ENCODE assay signal across 1 cellular context in the genomic region with DNA sequence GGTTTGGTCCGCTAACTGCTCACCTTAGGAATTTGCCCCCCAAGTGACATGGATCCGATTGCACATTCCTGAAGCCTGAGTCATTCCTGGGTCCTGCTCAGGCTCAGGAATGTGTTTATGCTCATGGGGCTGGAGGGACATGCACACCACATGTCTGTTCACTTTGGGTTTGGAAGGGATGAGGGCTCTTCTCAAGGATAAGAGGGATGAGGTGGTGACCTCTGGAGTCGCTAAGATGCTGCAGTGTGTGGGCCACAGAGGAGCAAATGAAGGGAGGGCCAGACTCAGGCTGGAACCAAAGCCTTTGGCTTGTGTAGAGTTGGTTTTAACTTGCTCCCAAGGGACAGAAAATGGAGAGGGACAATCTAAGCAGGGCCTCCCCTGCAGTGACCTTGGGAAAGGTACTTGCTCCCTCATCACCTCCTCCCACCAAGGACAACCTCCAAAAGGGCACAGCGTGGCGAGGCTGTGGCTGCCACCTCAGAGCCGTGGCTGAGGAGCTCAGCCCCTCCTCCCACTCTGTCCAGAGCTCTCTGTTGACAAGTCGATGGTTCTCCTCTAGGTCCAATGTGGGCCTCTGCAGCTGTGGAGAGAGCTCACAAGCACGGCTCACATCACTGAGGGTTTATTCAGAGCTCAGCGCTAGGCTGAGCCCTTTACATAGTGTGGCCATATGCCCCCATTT.
A peak's percentile ranks its signal among the peaks of the same experiment; 100 is the strongest.
TF ChIP-seq lines count a peak whose summit lies in the region.

No MANE protein-coding gene starts in this region.

TF ChIP-seq in HepG2, 621 proteins besides CTCF, POLR2A, EP300 and RAD21 (continued from another document and continues in another):
- TF ChIP-seq, protein P1, sequence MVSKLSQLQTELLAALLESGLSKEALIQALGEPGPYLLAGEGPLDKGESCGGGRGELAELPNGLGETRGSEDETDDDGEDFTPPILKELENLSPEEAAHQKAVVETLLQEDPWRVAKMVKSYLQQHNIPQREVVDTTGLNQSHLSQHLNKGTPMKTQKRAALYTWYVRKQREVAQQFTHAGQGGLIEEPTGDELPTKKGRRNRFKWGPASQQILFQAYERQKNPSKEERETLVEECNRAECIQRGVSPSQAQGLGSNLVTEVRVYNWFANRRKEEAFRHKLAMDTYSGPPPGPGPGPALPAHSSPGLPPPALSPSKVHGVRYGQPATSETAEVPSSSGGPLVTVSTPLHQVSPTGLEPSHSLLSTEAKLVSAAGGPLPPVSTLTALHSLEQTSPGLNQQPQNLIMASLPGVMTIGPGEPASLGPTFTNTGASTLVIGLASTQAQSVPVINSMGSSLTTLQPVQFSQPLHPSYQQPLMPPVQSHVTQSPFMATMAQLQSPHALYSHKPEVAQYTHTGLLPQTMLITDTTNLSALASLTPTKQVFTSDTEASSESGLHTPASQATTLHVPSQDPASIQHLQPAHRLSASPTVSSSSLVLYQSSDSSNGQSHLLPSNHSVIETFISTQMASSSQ (IDR thresholded peaks at IDR 0.05; ENCODE audit: low read depth), result no peak
- TF ChIP-seq, protein P1 (CRISPR knock-in tag; IDR thresholded peaks at IDR 0.05; ENCODE audit: borderline replicate concordance), result peak; percentile 73; the same call in 1 of the 2 replicates
- TF ChIP-seq ZNF326 (CRISPR knock-in tag; IDR thresholded peaks at IDR 0.05; ENCODE audit: borderline replicate concordance) (no peak), ZNF670 (CRISPR knock-in tag; IDR thresholded peaks at IDR 0.05; ENCODE audit: borderline replicate concordance) (0 out of 2 replicates have a peak, but pooled peaks have one; percentile 64), HDAC6 (IDR thresholded peaks at IDR 0.05; ENCODE audit: low read depth, low read length) (no peak), ZNF30 (CRISPR knock-in tag; IDR thresholded peaks at IDR 0.05) (no peak), JUNB (CRISPR knock-in tag; IDR thresholded peaks at IDR 0.05; ENCODE audit: borderline replicate concordance) (peak; percentile 99), KDM5A (IDR thresholded peaks at IDR 0.05; ENCODE audit: borderline replicate concordance, low read length) (no peak), ESRRA (CRISPR knock-in tag; IDR thresholded peaks at IDR 0.05; ENCODE audit: low read depth) (no peak; the same call in none of the 2 replicates), PITX1 (CRISPR knock-in tag; IDR thresholded peaks at IDR 0.05) (0 out of 2 replicates have a peak, but pooled peaks have one; percentile 49), ZBTB7B (CRISPR knock-in tag; IDR thresholded peaks at IDR 0.05) (peak; percentile 93), MEIS1 (CRISPR knock-in tag; IDR thresholded peaks at IDR 0.05; ENCODE audit: borderline replicate concordance) (0 out of 2 replicates have a peak, but pooled peaks have one; percentile 23), ARHGAP35 (CRISPR knock-in tag; IDR thresholded peaks at IDR 0.05; ENCODE audit: borderline replicate concordance) (no peak; the same call in 1 of the 2 replicates), KAT2B (IDR thresholded peaks at IDR 0.05; ENCODE audit: borderline replicate concordance, low read depth, low read length) (no peak), ZNF121 (CRISPR knock-in tag; IDR thresholded peaks at IDR 0.05) (peak; percentile 11), ZNF724P (CRISPR knock-in tag; IDR thresholded peaks at IDR 0.05; ENCODE audit: borderline replicate concordance) (peak; percentile 49; the same call in 1 of the 2 replicates), KLF16 (CRISPR knock-in tag; IDR thresholded peaks at IDR 0.05) (no peak; a peak in 1 of 4 replicates), ZSCAN30 (CRISPR knock-in tag; IDR thresholded peaks at IDR 0.05) (peak; percentile 81; the same call in 1 of the 2 replicates), AGO2 (optimal IDR thresholded peaks at IDR 0.05; ENCODE audit: low read depth, low read length) (no peak), SMARCC2 (IDR thresholded peaks at IDR 0.05) (no peak), SETDB1 (CRISPR knock-in tag; IDR thresholded peaks at IDR 0.05; ENCODE audit: borderline replicate concordance) (no peak), HOXA7 (CRISPR knock-in tag; IDR thresholded peaks at IDR 0.05) (no peak)
- TF ChIP-seq, protein P2, sequence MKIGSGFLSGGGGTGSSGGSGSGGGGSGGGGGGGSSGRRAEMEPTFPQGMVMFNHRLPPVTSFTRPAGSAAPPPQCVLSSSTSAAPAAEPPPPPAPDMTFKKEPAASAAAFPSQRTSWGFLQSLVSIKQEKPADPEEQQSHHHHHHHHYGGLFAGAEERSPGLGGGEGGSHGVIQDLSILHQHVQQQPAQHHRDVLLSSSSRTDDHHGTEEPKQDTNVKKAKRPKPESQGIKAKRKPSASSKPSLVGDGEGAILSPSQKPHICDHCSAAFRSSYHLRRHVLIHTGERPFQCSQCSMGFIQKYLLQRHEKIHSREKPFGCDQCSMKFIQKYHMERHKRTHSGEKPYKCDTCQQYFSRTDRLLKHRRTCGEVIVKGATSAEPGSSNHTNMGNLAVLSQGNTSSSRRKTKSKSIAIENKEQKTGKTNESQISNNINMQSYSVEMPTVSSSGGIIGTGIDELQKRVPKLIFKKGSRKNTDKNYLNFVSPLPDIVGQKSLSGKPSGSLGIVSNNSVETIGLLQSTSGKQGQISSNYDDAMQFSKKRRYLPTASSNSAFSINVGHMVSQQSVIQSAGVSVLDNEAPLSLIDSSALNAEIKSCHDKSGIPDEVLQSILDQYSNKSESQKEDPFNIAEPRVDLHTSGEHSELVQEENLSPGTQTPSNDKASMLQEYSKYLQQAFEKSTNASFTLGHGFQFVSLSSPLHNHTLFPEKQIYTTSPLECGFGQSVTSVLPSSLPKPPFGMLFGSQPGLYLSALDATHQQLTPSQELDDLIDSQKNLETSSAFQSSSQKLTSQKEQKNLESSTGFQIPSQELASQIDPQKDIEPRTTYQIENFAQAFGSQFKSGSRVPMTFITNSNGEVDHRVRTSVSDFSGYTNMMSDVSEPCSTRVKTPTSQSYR (CRISPR knock-in tag; IDR thresholded peaks at IDR 0.05; ENCODE audit: borderline replicate concordance), result peak; percentile 91
- TF ChIP-seq, protein P3, sequence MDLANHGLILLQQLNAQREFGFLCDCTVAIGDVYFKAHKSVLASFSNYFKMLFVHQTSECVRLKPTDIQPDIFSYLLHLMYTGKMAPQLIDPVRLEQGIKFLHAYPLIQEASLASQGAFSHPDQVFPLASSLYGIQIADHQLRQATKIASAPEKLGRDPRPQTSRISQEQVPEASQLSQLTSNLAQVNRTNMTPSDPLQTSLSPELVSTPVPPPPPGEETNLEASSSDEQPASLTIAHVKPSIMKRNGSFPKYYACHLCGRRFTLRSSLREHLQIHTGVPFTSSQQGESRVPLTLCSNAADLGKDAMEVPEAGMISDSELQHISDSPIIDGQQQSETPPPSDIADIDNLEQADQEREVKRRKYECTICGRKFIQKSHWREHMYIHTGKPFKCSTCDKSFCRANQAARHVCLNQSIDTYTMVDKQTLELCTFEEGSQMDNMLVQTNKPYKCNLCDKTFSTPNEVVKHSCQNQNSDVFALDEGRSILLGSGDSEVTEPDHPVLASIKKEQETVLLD (CRISPR knock-in tag; IDR thresholded peaks at IDR 0.05; ENCODE audit: low read depth), result peak; percentile 16; the same call in 1 of the 2 replicates
- TF ChIP-seq, protein P4, sequence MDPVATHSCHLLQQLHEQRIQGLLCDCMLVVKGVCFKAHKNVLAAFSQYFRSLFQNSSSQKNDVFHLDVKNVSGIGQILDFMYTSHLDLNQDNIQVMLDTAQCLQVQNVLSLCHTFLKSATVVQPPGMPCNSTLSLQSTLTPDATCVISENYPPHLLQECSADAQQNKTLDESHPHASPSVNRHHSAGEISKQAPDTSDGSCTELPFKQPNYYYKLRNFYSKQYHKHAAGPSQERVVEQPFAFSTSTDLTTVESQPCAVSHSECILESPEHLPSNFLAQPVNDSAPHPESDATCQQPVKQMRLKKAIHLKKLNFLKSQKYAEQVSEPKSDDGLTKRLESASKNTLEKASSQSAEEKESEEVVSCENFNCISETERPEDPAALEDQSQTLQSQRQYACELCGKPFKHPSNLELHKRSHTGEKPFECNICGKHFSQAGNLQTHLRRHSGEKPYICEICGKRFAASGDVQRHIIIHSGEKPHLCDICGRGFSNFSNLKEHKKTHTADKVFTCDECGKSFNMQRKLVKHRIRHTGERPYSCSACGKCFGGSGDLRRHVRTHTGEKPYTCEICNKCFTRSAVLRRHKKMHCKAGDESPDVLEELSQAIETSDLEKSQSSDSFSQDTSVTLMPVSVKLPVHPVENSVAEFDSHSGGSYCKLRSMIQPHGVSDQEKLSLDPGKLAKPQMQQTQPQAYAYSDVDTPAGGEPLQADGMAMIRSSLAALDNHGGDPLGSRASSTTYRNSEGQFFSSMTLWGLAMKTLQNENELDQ (CRISPR knock-in tag; IDR thresholded peaks at IDR 0.05; ENCODE audit: borderline replicate concordance), result no peak
- TF ChIP-seq, protein P5, sequence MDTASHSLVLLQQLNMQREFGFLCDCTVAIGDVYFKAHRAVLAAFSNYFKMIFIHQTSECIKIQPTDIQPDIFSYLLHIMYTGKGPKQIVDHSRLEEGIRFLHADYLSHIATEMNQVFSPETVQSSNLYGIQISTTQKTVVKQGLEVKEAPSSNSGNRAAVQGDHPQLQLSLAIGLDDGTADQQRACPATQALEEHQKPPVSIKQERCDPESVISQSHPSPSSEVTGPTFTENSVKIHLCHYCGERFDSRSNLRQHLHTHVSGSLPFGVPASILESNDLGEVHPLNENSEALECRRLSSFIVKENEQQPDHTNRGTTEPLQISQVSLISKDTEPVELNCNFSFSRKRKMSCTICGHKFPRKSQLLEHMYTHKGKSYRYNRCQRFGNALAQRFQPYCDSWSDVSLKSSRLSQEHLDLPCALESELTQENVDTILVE (CRISPR knock-in tag; IDR thresholded peaks at IDR 0.05), result no peak
- TF ChIP-seq, protein P6, sequence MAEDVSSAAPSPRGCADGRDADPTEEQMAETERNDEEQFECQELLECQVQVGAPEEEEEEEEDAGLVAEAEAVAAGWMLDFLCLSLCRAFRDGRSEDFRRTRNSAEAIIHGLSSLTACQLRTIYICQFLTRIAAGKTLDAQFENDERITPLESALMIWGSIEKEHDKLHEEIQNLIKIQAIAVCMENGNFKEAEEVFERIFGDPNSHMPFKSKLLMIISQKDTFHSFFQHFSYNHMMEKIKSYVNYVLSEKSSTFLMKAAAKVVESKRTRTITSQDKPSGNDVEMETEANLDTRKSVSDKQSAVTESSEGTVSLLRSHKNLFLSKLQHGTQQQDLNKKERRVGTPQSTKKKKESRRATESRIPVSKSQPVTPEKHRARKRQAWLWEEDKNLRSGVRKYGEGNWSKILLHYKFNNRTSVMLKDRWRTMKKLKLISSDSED (CRISPR knock-in tag; IDR thresholded peaks at IDR 0.05), result no peak
- TF ChIP-seq, protein P7, sequence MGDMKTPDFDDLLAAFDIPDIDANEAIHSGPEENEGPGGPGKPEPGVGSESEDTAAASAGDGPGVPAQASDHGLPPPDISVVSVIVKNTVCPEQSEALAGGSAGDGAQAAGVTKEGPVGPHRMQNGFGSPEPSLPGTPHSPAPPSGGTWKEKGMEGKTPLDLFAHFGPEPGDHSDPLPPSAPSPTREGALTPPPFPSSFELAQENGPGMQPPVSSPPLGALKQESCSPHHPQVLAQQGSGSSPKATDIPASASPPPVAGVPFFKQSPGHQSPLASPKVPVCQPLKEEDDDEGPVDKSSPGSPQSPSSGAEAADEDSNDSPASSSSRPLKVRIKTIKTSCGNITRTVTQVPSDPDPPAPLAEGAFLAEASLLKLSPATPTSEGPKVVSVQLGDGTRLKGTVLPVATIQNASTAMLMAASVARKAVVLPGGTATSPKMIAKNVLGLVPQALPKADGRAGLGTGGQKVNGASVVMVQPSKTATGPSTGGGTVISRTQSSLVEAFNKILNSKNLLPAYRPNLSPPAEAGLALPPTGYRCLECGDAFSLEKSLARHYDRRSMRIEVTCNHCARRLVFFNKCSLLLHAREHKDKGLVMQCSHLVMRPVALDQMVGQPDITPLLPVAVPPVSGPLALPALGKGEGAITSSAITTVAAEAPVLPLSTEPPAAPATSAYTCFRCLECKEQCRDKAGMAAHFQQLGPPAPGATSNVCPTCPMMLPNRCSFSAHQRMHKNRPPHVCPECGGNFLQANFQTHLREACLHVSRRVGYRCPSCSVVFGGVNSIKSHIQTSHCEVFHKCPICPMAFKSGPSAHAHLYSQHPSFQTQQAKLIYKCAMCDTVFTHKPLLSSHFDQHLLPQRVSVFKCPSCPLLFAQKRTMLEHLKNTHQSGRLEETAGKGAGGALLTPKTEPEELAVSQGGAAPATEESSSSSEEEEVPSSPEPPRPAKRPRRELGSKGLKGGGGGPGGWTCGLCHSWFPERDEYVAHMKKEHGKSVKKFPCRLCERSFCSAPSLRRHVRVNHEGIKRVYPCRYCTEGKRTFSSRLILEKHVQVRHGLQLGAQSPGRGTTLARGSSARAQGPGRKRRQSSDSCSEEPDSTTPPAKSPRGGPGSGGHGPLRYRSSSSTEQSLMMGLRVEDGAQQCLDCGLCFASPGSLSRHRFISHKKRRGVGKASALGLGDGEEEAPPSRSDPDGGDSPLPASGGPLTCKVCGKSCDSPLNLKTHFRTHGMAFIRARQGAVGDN (CRISPR knock-in tag; IDR thresholded peaks at IDR 0.05), result peak; percentile 92
- TF ChIP-seq, protein P8, sequence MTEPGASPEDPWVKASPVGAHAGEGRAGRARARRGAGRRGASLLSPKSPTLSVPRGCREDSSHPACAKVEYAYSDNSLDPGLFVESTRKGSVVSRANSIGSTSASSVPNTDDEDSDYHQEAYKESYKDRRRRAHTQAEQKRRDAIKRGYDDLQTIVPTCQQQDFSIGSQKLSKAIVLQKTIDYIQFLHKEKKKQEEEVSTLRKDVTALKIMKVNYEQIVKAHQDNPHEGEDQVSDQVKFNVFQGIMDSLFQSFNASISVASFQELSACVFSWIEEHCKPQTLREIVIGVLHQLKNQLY (CRISPR knock-in tag; IDR thresholded peaks at IDR 0.05), result peak; percentile 79
- TF ChIP-seq, protein P9, sequence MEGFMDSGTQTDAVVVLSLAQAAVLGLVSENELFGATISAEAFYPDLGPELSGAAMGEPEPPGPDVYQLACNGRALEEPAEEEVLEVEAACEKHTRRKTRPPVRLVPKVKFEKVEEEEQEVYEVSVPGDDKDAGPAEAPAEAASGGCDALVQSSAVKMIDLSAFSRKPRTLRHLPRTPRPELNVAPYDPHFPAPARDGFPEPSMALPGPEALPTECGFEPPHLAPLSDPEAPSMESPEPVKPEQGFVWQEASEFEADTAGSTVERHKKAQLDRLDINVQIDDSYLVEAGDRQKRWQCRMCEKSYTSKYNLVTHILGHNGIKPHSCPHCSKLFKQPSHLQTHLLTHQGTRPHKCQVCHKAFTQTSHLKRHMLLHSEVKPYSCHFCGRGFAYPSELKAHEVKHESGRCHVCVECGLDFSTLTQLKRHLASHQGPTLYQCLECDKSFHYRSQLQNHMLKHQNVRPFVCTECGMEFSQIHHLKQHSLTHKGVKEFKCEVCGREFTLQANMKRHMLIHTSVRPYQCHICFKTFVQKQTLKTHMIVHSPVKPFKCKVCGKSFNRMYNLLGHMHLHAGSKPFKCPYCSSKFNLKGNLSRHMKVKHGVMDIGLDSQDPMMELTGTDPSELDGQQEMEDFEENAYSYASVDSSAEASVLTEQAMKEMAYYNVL (CRISPR knock-in tag; IDR thresholded peaks at IDR 0.05; ENCODE audit: borderline replicate concordance), result 0 out of 2 replicates have a peak, but pooled peaks have one; percentile 40
